Comparison of ENCODE assay signal across 21 cellular contexts in genomic region chr18:48202899-48203260, GRCh38.
DNase-seq lines count a peak whose midpoint lies in the region; ATAC-seq and TF ChIP-seq lines count a peak whose summit lies in the region.
"Had no signal": no experiment of that assay in that cellular context is flagged by ENCODE, and none has a peak within 500 bp of the region (broad histone marks: within the 10 kb centered on the region; RNA-seq: fewer than 3 reads in every experiment).

No MANE protein-coding gene starts in this region.

- no peak overlapping the region for H2BK15ac ChIP-seq in mesendoderm (replicated peaks; ENCODE audit: low read depth)
- H2BK15ac ChIP-seq in neuronal stem cell (ENCODE audit: low read length), result no peak overlapping the region

- no peak overlapping the region for H3K27ac ChIP-seq in HEK293 (ENCODE audit: extremely low read depth, low read depth, low read length)
- no peak overlapping the region for H3K27ac ChIP-seq in mesendoderm (ENCODE audit: low read depth, low read length)
- no peak overlapping the region for H3K27ac ChIP-seq in neuronal stem cell (replicated peaks; ENCODE audit: low read length)
- H3K27ac ChIP-seq: 22Rv1, BLaER1, GM23248 had no signal

- H3K36me3 Mint-ChIP-seq in activated CD4-positive, alpha-beta memory T cell treated with anti-CD3 and anti-CD28 coated beads, Interleukin-2, amount 10 ng/mL, durations not matched to agents 7 days and 5 days (ENCODE audit: low read depth), result no peaks in the 10 kb centered on the region
- no peaks in the 10 kb centered on the region for H3K36me3 Mint-ChIP-seq in T-cell
- H3K36me3 Mint-ChIP-seq: CD14-positive monocyte; CD8-positive, alpha-beta memory T cell had no signal

- no peak for ATAC-seq in Right ventricle myocardium inferior
- no peak for ATAC-seq in left ventricle myocardium superior
- no peak for ATAC-seq in T-cell (replicated peaks in 1 of 4)
- ATAC-seq: GM12878 had no signal

- H4K8ac ChIP-seq in mesendoderm (ENCODE audit: low read depth, low read length) (no peak overlapping the region), neuronal stem cell (ENCODE audit: low read depth, low read length) (no peak overlapping the region)

- POLR2A ChIA-PET in HEK293 (lab: Yijun Ruan, JAX), result no interaction called here
- POLR2A ChIA-PET in activated CD4-positive, alpha-beta memory T cell treated with anti-CD3 and anti-CD28 coated beads, Interleukin-2, amount 10 ng/mL, durations not matched to agents 7 days and 5 days (lab: Charles Lee), result interaction anchor here (1.1 kb wide), 1 partner anchor 26 kb away, joined by 3 read pairs; no protein-coding TSS in a partner anchor
- POLR2A ChIA-PET in T-cell (lab: Charles Lee), result no interaction called here

- H3K4me1 ChIP-seq in HEK293 (ENCODE audit: control insufficient read depth, insufficient read depth, low read length) (peaks cover 7% of the 10 kb centered on the region), mesendoderm (ENCODE audit: control insufficient read depth, low read depth, low read length) (no peaks in the 10 kb centered on the region), neuronal stem cell (ENCODE audit: control insufficient read depth in 2 of 2, insufficient read depth in 1 of 2, low read depth in 1 of 2, low read length in 2 of 2) (peaks cover 0 to 2% of the 10 kb centered on the region in 2 donors)
- H3K4me1 ChIP-seq: HAP-1 had no signal

- H2BK12ac ChIP-seq in neuronal stem cell (ENCODE audit: low read length), result no peak overlapping the region

- DNase-seq in Right ventricle myocardium inferior (ENCODE audit: missing footprints) (peak; percentile 57), left ventricle myocardium superior (no peak), mesendoderm (no peak), neuronal stem cell (ENCODE audit: low spot score) (no peak), putamen (ENCODE audit: low spot score) (no peak), T-cell (no peak)
- DNase-seq in activated CD4-positive, alpha-beta memory T cell treated with anti-CD3 and anti-CD28 coated beads, Interleukin-2, amount 10 ng/mL, durations not matched to agents 7 days and 5 days, result no peak
- DNase-seq: CD4-positive, alpha-beta T cell; CD8-positive, alpha-beta memory T cell; DMS 273 treated with DMSO at 0.1 percent for 48 hours; DMS79; EL; GDM1; GM23248 had no signal

- no peak overlapping the region for H3K4me3 Mint-ChIP-seq in activated CD4-positive, alpha-beta memory T cell treated with anti-CD3 and anti-CD28 coated beads, Interleukin-2, amount 10 ng/mL, durations not matched to agents 7 days and 5 days
- no peak overlapping the region for H3K4me3 Mint-ChIP-seq in T-cell
- H3K4me3 Mint-ChIP-seq: B cell; CD14-positive monocyte; CD4-positive, alpha-beta T cell; CD8-positive, alpha-beta memory T cell had no signal

- peaks cover 72% of the 10 kb centered on the region for H3K27me3 Mint-ChIP-seq in activated CD4-positive, alpha-beta memory T cell treated with anti-CD3 and anti-CD28 coated beads, Interleukin-2, amount 10 ng/mL, durations not matched to agents 7 days and 5 days
- peaks cover 39 to 41% of the 10 kb centered on the region in 2 donors for H3K27me3 Mint-ChIP-seq in T-cell

- no peak overlapping the region for H3K18ac ChIP-seq in mesendoderm (ENCODE audit: low read length)
- H3K18ac ChIP-seq in neuronal stem cell (ENCODE audit: low read length), result peak overlapping the region; percentile 32

- peak overlapping the region; percentile 42 for H3K56ac ChIP-seq in mesendoderm (ENCODE audit: low read length)

- H3K4me1 Mint-ChIP-seq in activated CD4-positive, alpha-beta memory T cell treated with anti-CD3 and anti-CD28 coated beads, Interleukin-2, amount 10 ng/mL, durations not matched to agents 7 days and 5 days, result peaks cover 33% of the 10 kb centered on the region
- no peaks in the 10 kb centered on the region for H3K4me1 Mint-ChIP-seq in T-cell
- H3K4me1 Mint-ChIP-seq: B cell; CD14-positive monocyte; CD8-positive, alpha-beta memory T cell had no signal

- H3K4me3 ChIP-seq in HEK293 (ENCODE audit: low read depth, low read length) (no peak overlapping the region), mesendoderm (ENCODE audit: low read length) (no peak overlapping the region), neuronal stem cell (ENCODE audit: low read length in 2 of 2) (no peak overlapping the region)
- H3K4me3 ChIP-seq: BLaER1, GM12878, GM23248, HAP-1 had no signal

- no peak overlapping the region for H2AK5ac ChIP-seq in mesendoderm (ENCODE audit: low read length)
- H2AK5ac ChIP-seq in neuronal stem cell (ENCODE audit: low read depth, low read length), result no peak overlapping the region

- no peak overlapping the region for H3K4ac ChIP-seq in mesendoderm (ENCODE audit: low read depth, low read length)
- no peak overlapping the region for H3K4ac ChIP-seq in neuronal stem cell (ENCODE audit: low read length)

- peak overlapping the region; percentile 42 for H3K14ac ChIP-seq in neuronal stem cell (ENCODE audit: low read length)

- intact Hi-C loops in Right ventricle myocardium inferior (cut with DNase I) (no loop called here), left ventricle myocardium superior (cut with micrococcal nuclease) (no loop called here)

- H3K36me3 ChIP-seq in HEK293 (ENCODE audit: control insufficient read depth in 2 of 2, insufficient read depth in 1 of 2, low read length in 2 of 2), result no peaks in the 10 kb centered on the region
- H3K36me3 ChIP-seq in mesendoderm (ENCODE audit: control insufficient read depth, insufficient read depth, low read length), result no peaks in the 10 kb centered on the region
- no peaks in the 10 kb centered on the region for H3K36me3 ChIP-seq in neuronal stem cell (replicated peaks in 1 of 2; ENCODE audit: control insufficient read depth in 2 of 2, insufficient read depth in 2 of 2, low read length in 2 of 2)
- H3K36me3 ChIP-seq: BLaER1, HAP-1 had no signal

- H2BK120ac ChIP-seq in mesendoderm (ENCODE audit: low read depth, low read length) (no peak overlapping the region), neuronal stem cell (ENCODE audit: low read depth, low read length) (no peak overlapping the region)

- no peak overlapping the region for H2BK5ac ChIP-seq in mesendoderm (ENCODE audit: low read length)
- H2BK5ac ChIP-seq in neuronal stem cell (ENCODE audit: low read length), result no peak overlapping the region

- H4K91ac ChIP-seq in neuronal stem cell (ENCODE audit: low read depth, low read length, poor library complexity), result no peak overlapping the region

- H3K27ac Mint-ChIP-seq in activated CD4-positive, alpha-beta memory T cell treated with anti-CD3 and anti-CD28 coated beads, Interleukin-2, amount 10 ng/mL, durations not matched to agents 7 days and 5 days, result no peak overlapping the region
- H3K27ac Mint-ChIP-seq in T-cell, result no peak overlapping the region
- H3K27ac Mint-ChIP-seq: B cell; CD14-positive monocyte; CD4-positive, alpha-beta T cell; CD8-positive, alpha-beta memory T cell had no signal

- H3K4me2 ChIP-seq in mesendoderm (ENCODE audit: low read length), result no peak overlapping the region
- no peak overlapping the region for H3K4me2 ChIP-seq in neuronal stem cell (ENCODE audit: insufficient read depth, low read length, poor library complexity, severe bottlenecking)
- H3K4me2 ChIP-seq: BLaER1 had no signal

- H3K27me3 ChIP-seq in mesendoderm (ENCODE audit: insufficient read depth, low read length, poor library complexity), result no peaks in the 10 kb centered on the region
- no peaks in the 10 kb centered on the region for H3K27me3 ChIP-seq in neuronal stem cell (ENCODE audit: control insufficient read depth in 3 of 3, insufficient read depth in 3 of 3, low read depth in 1 of 3, low read length in 3 of 3)
- H3K27me3 ChIP-seq: BLaER1 had no signal

- H3K79me2 ChIP-seq in mesendoderm (ENCODE audit: control insufficient read depth, insufficient read depth, low read length), result no peaks in the 10 kb centered on the region

- H3K79me1 ChIP-seq in mesendoderm (ENCODE audit: low read length), result no peaks in the 10 kb centered on the region
- H3K79me1 ChIP-seq in neuronal stem cell (ENCODE audit: low read depth, low read length), result no peaks in the 10 kb centered on the region

- H3K9me3 ChIP-seq in HEK293 (ENCODE audit: control insufficient read depth, insufficient read depth, low read depth, low read length), result no peaks in the 10 kb centered on the region
- H3K9me3 ChIP-seq in neuronal stem cell (replicated peaks in 1 of 2; ENCODE audit: control insufficient read depth in 2 of 2, insufficient read depth in 1 of 2, low read depth in 1 of 2, low read length in 2 of 2), result no peaks in the 10 kb centered on the region
- H3K9me3 ChIP-seq: BLaER1, HAP-1 had no signal

- no peak overlapping the region for H4K5ac ChIP-seq in mesendoderm (ENCODE audit: low read length)

- TF ChIP-seq CTCF in HEK293 (tag by site-specific recombination; IDR thresholded peaks at IDR 0.05), result no peak

- H3K23ac ChIP-seq in mesendoderm (ENCODE audit: low read length) (no peak overlapping the region), neuronal stem cell (ENCODE audit: low read depth, low read length, poor library complexity) (no peak overlapping the region)

- H3K9me3 Mint-ChIP-seq in activated CD4-positive, alpha-beta memory T cell treated with anti-CD3 and anti-CD28 coated beads, Interleukin-2, amount 10 ng/mL, durations not matched to agents 7 days and 5 days, result no peaks in the 10 kb centered on the region
- no peaks in the 10 kb centered on the region for H3K9me3 Mint-ChIP-seq in T-cell
- H3K9me3 Mint-ChIP-seq: CD4-positive, alpha-beta T cell had no signal

- CTCF ChIA-PET in HEK293 (lab: Yijun Ruan, JAX) (interaction anchor here (2.1 kb wide), 2 partner anchors 27 to 243 kb away, joined by 5 to 11 read pairs; no protein-coding TSS in a partner anchor), T-cell (lab: Charles Lee) (no interaction called here)
- CTCF ChIA-PET in activated CD4-positive, alpha-beta memory T cell treated with anti-CD3 and anti-CD28 coated beads, Interleukin-2, amount 10 ng/mL, durations not matched to agents 7 days and 5 days (lab: Charles Lee), result no interaction called here

- WGBS in mesendoderm (ENCODE audit: extremely low coverage, insufficient coverage, low lambda C conversion rate), result no CpG with 5 or more reads among the region's 4 CpGs
- no CpG with 5 or more reads among the region's 4 CpGs for WGBS in neuronal stem cell (ENCODE audit: extremely low coverage in 2 of 2, insufficient read length in 2 of 2, insufficient replicate concordance in 1 of 2), 2 donors

- no peak overlapping the region for H2AFZ ChIP-seq in neuronal stem cell (ENCODE audit: low read length)
- H2AFZ ChIP-seq: GM23248 had no signal

- no peak overlapping the region for H3K9ac ChIP-seq in mesendoderm (ENCODE audit: low read length)
- no peak overlapping the region for H3K9ac ChIP-seq in neuronal stem cell (ENCODE audit: low read depth, low read length, poor library complexity)
- H3K9ac ChIP-seq: BLaER1, GM23248 had no signal
